ENCODE assay signal across 9 cellular contexts in genomic region chr11:57460017-57460755, GRCh38. TPM values are rescaled to one million over a fixed set of nuclear protein-coding genes. Genes with fewer than 3 reads are reported as not detected.
DNase-seq lines count a peak whose midpoint lies in the region; ATAC-seq, FAIRE-seq and TF ChIP-seq lines count a peak whose summit lies in the region.
"Had no signal": no experiment of that assay in that cellular context is flagged by ENCODE, and none has a peak within 500 bp of the region (broad histone marks: within the 10 kb centered on the region; RNA-seq: fewer than 3 reads in every experiment).

RTN4RL2 (plus strand) TSS chr11:57460528; CDS start chr11:57460866, 338 bp downstream.

- H3K27ac Mint-ChIP-seq in activated CD4-positive, alpha-beta memory T cell treated with anti-CD3 and anti-CD28 coated beads, Interleukin-2, amount 10 ng/mL, durations not matched to agents 7 days and 5 days: no peak within 1 kb of the TSS
- peak within 1 kb of the TSS in 5 of 10 donors; percentile 9 to 83 (median 57) for H3K27ac Mint-ChIP-seq in naive thymus-derived CD8-positive, alpha-beta T cell

- H3K4me1 ChIP-seq in HEK293 (ENCODE audit: control insufficient read depth, insufficient read depth, low read length): no peaks in the 10 kb centered on the region

- H3K27me3 Mint-ChIP-seq in activated CD4-positive, alpha-beta memory T cell treated with anti-CD3 and anti-CD28 coated beads, Interleukin-2, amount 10 ng/mL, durations not matched to agents 7 days and 5 days: peaks cover 50% of the 10 kb centered on the region
- H3K27me3 Mint-ChIP-seq in naive thymus-derived CD8-positive, alpha-beta T cell: peaks cover 19 to 35% (median 23%) of the 10 kb centered on the region in 5 donors

- peak within 1 kb of the TSS; percentile 72 for H3K4me3 Mint-ChIP-seq in activated CD4-positive, alpha-beta memory T cell treated with anti-CD3 and anti-CD28 coated beads, Interleukin-2, amount 10 ng/mL, durations not matched to agents 7 days and 5 days
- peak within 1 kb of the TSS; percentile 69 to 92 (median 84) for H3K4me3 Mint-ChIP-seq in naive thymus-derived CD8-positive, alpha-beta T cell

- H3K4me1 Mint-ChIP-seq in activated CD4-positive, alpha-beta memory T cell treated with anti-CD3 and anti-CD28 coated beads, Interleukin-2, amount 10 ng/mL, durations not matched to agents 7 days and 5 days: peaks cover 32% of the 10 kb centered on the region
- H3K4me1 Mint-ChIP-seq in naive thymus-derived CD8-positive, alpha-beta T cell: peaks cover 18 to 36% (median 34%) of the 10 kb centered on the region in 4 donors

- CTCF ChIA-PET in HEK293 (lab: Yijun Ruan, JAX): interaction anchor here (0.5 to 9.3 kb wide), 15 partner anchors 16 to 650 kb away, joined by 3 to 191 read pairs (median 3); partner anchors contain the start of gene TIMM10
- CTCF ChIA-PET in activated CD4-positive, alpha-beta memory T cell treated with anti-CD3 and anti-CD28 coated beads, Interleukin-2, amount 10 ng/mL, durations not matched to agents 7 days and 5 days (lab: Charles Lee): interaction anchor here (0.7 to 7.7 kb wide), 16 partner anchors 14 to 670 kb away, joined by 3 to 102 read pairs (median 4); partner anchors contain the start of gene TIMM10

- DNase-seq in D721Med (ENCODE audit: insufficient read length, low spot score) (peak; percentile 87), NCI-H510A (lab: John Stamatoyannopoulos, UW) (peak; percentile 38)
- peak; percentile 57 for DNase-seq in activated CD4-positive, alpha-beta memory T cell treated with anti-CD3 and anti-CD28 coated beads, Interleukin-2, amount 10 ng/mL, durations not matched to agents 7 days and 5 days
- peak in 5 of 10 donors; percentile 17 to 30 (median 22) for DNase-seq in naive thymus-derived CD8-positive, alpha-beta T cell

- TF ChIP-seq CTCF in D721Med (IDR thresholded peaks at IDR 0.05; ENCODE audit: insufficient read depth, missing control alignments) (peak; percentile 28), HEK293 (tag by site-specific recombination; IDR thresholded peaks at IDR 0.05) (peak; percentile 11; the same call in 1 of the 2 replicates)

- ATAC-seq in esophagus mucosa: peak; percentile 24
- ATAC-seq in naive thymus-derived CD8-positive, alpha-beta T cell: peak; percentile 51 to 61
- ATAC-seq in GM18519 (IDR thresholded peaks at IDR 0.05; ENCODE audit: low FRiP score, unreplicated experiment): no peak
- no peak for ATAC-seq in GM21737 (IDR thresholded peaks at IDR 0.05; ENCODE audit: unreplicated experiment)

- no peaks in the 10 kb centered on the region for H3K36me3 Mint-ChIP-seq in activated CD4-positive, alpha-beta memory T cell treated with anti-CD3 and anti-CD28 coated beads, Interleukin-2, amount 10 ng/mL, durations not matched to agents 7 days and 5 days (ENCODE audit: low read depth)
- H3K36me3 Mint-ChIP-seq in naive thymus-derived CD8-positive, alpha-beta T cell: no peaks in the 10 kb centered on the region

- peaks cover 0 to 5% of the 10 kb centered on the region in 2 experiments; a peak in 1 of 3 replicates for H3K36me3 ChIP-seq in HEK293 (ENCODE audit: control insufficient read depth in 2 of 2, insufficient read depth in 1 of 2, low read length in 2 of 2)
- H3K36me3 ChIP-seq: uterus had no signal

- FAIRE-seq in D721Med (lab: Jason Lieb, UNC): no peak

- no peaks in the 10 kb centered on the region for H3K9me3 ChIP-seq in HEK293 (ENCODE audit: control insufficient read depth, insufficient read depth, low read depth, low read length)
- H3K9me3 ChIP-seq: uterus had no signal

- H3K27ac ChIP-seq in HEK293 (ENCODE audit: extremely low read depth, low read depth, low read length): no peak within 1 kb of the TSS; the same call in 1 of the 2 replicates
- H3K27ac ChIP-seq: uterus had no signal

- POLR2A ChIA-PET in HEK293 (lab: Yijun Ruan, JAX): interaction anchor here (0.5 to 1.8 kb wide), 11 partner anchors 13 to 341 kb away, joined by 3 to 9 read pairs (median 3); partner anchors contain the start of gene TIMM10
- POLR2A ChIA-PET in activated CD4-positive, alpha-beta memory T cell treated with anti-CD3 and anti-CD28 coated beads, Interleukin-2, amount 10 ng/mL, durations not matched to agents 7 days and 5 days (lab: Charles Lee): interaction anchor here (0.9 to 1.5 kb wide), 4 partner anchors 10 to 71 kb away, joined by 3 to 5 read pairs (median 4); no protein-coding TSS in a partner anchor
- POLR2A ChIA-PET in naive thymus-derived CD8-positive, alpha-beta T cell (lab: Charles Lee): interaction anchor here (1.2 to 3.6 kb wide), 5 partner anchors 13 to 122 kb away, joined by 3 to 16 read pairs (median 5); partner anchors contain the start of genes P2RX3 and SLC43A1

- H3K4me3 ChIP-seq in HEK293 (ENCODE audit: low read depth, low read length): peak within 1 kb of the TSS; percentile 45

- no peaks in the 10 kb centered on the region for H3K9me3 Mint-ChIP-seq in activated CD4-positive, alpha-beta memory T cell treated with anti-CD3 and anti-CD28 coated beads, Interleukin-2, amount 10 ng/mL, durations not matched to agents 7 days and 5 days
- H3K9me3 Mint-ChIP-seq in naive thymus-derived CD8-positive, alpha-beta T cell: no peaks in the 10 kb centered on the region

TF ChIP-seq in HEK293, 187 proteins besides CTCF, POLR2A, EP300 and RAD21 (continues in another document):
- TF ChIP-seq, protein P1, sequence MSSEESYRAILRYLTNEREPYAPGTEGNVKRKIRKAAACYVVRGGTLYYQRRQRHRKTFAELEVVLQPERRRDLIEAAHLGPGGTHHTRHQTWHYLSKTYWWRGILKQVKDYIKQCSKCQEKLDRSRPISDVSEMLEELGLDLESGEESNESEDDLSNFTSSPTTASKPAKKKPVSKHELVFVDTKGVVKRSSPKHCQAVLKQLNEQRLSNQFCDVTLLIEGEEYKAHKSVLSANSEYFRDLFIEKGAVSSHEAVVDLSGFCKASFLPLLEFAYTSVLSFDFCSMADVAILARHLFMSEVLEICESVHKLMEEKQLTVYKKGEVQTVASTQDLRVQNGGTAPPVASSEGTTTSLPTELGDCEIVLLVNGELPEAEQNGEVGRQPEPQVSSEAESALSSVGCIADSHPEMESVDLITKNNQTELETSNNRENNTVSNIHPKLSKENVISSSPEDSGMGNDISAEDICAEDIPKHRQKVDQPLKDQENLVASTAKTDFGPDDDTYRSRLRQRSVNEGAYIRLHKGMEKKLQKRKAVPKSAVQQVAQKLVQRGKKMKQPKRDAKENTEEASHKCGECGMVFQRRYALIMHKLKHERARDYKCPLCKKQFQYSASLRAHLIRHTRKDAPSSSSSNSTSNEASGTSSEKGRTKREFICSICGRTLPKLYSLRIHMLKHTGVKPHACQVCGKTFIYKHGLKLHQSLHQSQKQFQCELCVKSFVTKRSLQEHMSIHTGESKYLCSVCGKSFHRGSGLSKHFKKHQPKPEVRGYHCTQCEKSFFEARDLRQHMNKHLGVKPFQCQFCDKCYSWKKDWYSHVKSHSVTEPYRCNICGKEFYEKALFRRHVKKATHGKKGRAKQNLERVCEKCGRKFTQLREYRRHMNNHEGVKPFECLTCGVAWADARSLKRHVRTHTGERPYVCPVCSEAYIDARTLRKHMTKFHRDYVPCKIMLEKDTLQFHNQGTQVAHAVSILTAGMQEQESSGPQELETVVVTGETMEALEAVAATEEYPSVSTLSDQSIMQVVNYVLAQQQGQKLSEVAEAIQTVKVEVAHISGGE (tag by site-specific recombination; conservative IDR thresholded peaks at IDR 0.05; ENCODE audit: low read depth): 0 out of 2 replicates have a peak, but pooled peaks have one; percentile 22
- no peak for TF ChIP-seq ZSCAN23 (tag by site-specific recombination; IDR thresholded peaks at IDR 0.05)
- TF ChIP-seq, protein P2, sequence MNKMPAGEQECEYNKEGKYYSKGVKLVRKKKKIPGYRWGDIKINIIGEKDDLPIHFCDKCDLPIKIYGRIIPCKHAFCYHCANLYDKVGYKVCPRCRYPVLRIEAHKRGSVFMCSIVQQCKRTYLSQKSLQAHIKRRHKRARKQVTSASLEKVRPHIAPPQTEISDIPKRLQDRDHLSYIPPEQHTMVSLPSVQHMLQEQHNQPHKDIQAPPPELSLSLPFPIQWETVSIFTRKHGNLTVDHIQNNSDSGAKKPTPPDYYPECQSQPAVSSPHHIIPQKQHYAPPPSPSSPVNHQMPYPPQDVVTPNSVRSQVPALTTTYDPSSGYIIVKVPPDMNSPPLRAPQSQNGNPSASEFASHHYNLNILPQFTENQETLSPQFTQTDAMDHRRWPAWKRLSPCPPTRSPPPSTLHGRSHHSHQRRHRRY (tag by site-specific recombination; IDR thresholded peaks at IDR 0.05): no peak
- no peak for TF ChIP-seq REPIN1 (tag by site-specific recombination; IDR thresholded peaks at IDR 0.05; ENCODE audit: low read depth)
- TF ChIP-seq, protein P3, sequence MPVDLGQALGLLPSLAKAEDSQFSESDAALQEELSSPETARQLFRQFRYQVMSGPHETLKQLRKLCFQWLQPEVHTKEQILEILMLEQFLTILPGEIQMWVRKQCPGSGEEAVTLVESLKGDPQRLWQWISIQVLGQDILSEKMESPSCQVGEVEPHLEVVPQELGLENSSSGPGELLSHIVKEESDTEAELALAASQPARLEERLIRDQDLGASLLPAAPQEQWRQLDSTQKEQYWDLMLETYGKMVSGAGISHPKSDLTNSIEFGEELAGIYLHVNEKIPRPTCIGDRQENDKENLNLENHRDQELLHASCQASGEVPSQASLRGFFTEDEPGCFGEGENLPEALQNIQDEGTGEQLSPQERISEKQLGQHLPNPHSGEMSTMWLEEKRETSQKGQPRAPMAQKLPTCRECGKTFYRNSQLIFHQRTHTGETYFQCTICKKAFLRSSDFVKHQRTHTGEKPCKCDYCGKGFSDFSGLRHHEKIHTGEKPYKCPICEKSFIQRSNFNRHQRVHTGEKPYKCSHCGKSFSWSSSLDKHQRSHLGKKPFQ (tag by site-specific recombination; IDR thresholded peaks at IDR 0.05): no peak; the same call in 1 of the 2 replicates
- no peak for TF ChIP-seq EGR2 (tag by site-specific recombination; IDR thresholded peaks at IDR 0.05; ENCODE audit: low read depth)
- TF ChIP-seq, protein P4, sequence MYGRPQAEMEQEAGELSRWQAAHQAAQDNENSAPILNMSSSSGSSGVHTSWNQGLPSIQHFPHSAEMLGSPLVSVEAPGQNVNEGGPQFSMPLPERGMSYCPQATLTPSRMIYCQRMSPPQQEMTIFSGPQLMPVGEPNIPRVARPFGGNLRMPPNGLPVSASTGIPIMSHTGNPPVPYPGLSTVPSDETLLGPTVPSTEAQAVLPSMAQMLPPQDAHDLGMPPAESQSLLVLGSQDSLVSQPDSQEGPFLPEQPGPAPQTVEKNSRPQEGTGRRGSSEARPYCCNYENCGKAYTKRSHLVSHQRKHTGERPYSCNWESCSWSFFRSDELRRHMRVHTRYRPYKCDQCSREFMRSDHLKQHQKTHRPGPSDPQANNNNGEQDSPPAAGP (tag by site-specific recombination; IDR thresholded peaks at IDR 0.05): 0 out of 2 replicates have a peak, but pooled peaks have one; percentile 32

RNA-seq across cellular contexts. Expression of gene RTN4RL2, which starts in this region (rescaled TPM):
- total RNA-seq in activated CD4-positive, alpha-beta memory T cell treated with anti-CD3 and anti-CD28 coated beads, Interleukin-2, amount 10 ng/mL, durations not matched to agents 7 days and 5 days: under 1 TPM; 0.35 to 0.50 TPM
- total RNA-seq in esophagus mucosa: 0.56 TPM
- total RNA-seq in naive thymus-derived CD8-positive, alpha-beta T cell: not detected
- under 1 TPM in 2 of 3 donors, not detected in 1; 0.09 to 0.21 TPM for polyA plus RNA-seq in naive thymus-derived CD8-positive, alpha-beta T cell

Comparison
In these comparisons a context has a peak if more than half of its experiments do, and no peak if none do; other contexts are left out.
1. Peak in DNase-seq in activated CD4-positive, alpha-beta memory T cell treated with anti-CD3 and anti-CD28 coated beads, Interleukin-2, amount 10 ng/mL, durations not matched to agents 7 days and 5 days; RNA of the gene not detected or under 1 TPM.
2. Peak in ATAC-seq in esophagus mucosa; RNA of the gene not detected or under 1 TPM.
3. Peak in ATAC-seq in naive thymus-derived CD8-positive, alpha-beta T cell; RNA of the gene not detected or under 1 TPM.